4 cellular contexts compared by ENCODE assay signal in genomic region chr6:131538615-131539014, GRCh38. TPM values are rescaled to one million over a fixed set of nuclear protein-coding genes. Genes with fewer than 3 reads are reported as not detected.
"Had no signal": no experiment of that assay in that cellular context is flagged by ENCODE, and none has a peak within 500 bp of the region (broad histone marks: within the 10 kb centered on the region; RNA-seq: fewer than 3 reads in every experiment).

No MANE protein-coding gene starts in this region.

RNA-seq across cellular contexts. Expression of gene ARG1, which starts 34.4 kb away (rescaled TPM):
- total RNA-seq: LHCN-M2, M059J, MCF 10A, NCI-H460 had no signal
